Comparison of ENCODE assay signal across 8 cellular contexts in genomic region chr3:185316740-185317407, GRCh38. TPM values are rescaled to one million over a fixed set of nuclear protein-coding genes. Genes with fewer than 3 reads are reported as not detected.
DNase-seq lines count a peak whose midpoint lies in the region; TF ChIP-seq lines count a peak whose summit lies in the region.

No MANE protein-coding gene starts in this region.

- peak overlapping the region; percentile 91 for H3K4me2 ChIP-seq in KMS-11

- 36 to 42% (median 39%) methylated on average over 6 of the region's 6 CpGs for WGBS in adrenal gland, 4 donors
- WGBS in testis, 2 donors = 52 to 60% methylated on average over 6 of the region's 6 CpGs

- DNase-seq in adrenal gland = peak in 2 of 7 donors; percentile 26 to 33
- DNase-seq in iris pigment epithelial cell (ENCODE audit: low read depth) = peak; percentile 86
- DNase-seq in testis = no peak
- DNase-seq in G401 (ENCODE audit: low spot score) = no peak
- no peak for DNase-seq in activated gamma-delta T cell treated with Interleukin-2 at 50 U/mL for 16 hours
- DNase-seq in NK-92 (lab: John Stamatoyannopoulos, UW; ENCODE audit: unreplicated experiment) = no peak
- DNase-seq in COR-L47 (lab: John Stamatoyannopoulos, UW) = no peak

- no peaks in the 10 kb centered on the region for H3K9me3 ChIP-seq in adrenal gland (replicated peaks in 1 of 3)
- no peaks in the 10 kb centered on the region for H3K9me3 ChIP-seq in testis

- TF ChIP-seq CTCF in KMS-11 (conservative IDR thresholded peaks at IDR 0.05; ENCODE audit: low read depth, low read length) (no peak), adrenal gland (IDR thresholded peaks at IDR 0.05) (no peak), testis (IDR thresholded peaks at IDR 0.05) (no peak)

- TF ChIP-seq POLR2A in adrenal gland (IDR thresholded peaks at IDR 0.05) = peak in 1 of 2 donors; percentile 18
- no peak for TF ChIP-seq POLR2A in testis (IDR thresholded peaks at IDR 0.05)

- H3K4me3 ChIP-seq in KMS-11 (IDR thresholded peaks at IDR 0.05; ENCODE audit: insufficient read depth, low read depth, low read length) = peak overlapping the region; percentile 80
- peak overlapping the region in 1 of 4 donors; percentile 33 for H3K4me3 ChIP-seq in adrenal gland
- H3K4me3 ChIP-seq in testis = no peak overlapping the region

- intact Hi-C loops in adrenal gland (cut with DNase I) (no loop called here), testis (cut with DNase I; ENCODE audit: low total_unique reads) (no loop called here)

- no peaks in the 10 kb centered on the region for H4K20me1 ChIP-seq in KMS-11 (ENCODE audit: insufficient read depth)

- peaks cover 41% of the 10 kb centered on the region for H3K4me1 ChIP-seq in KMS-11 (ENCODE audit: low read depth, poor library complexity, severe bottlenecking)
- peaks cover 21 to 32% of the 10 kb centered on the region in 2 donors for H3K4me1 ChIP-seq in adrenal gland (replicated peaks in 1 of 2)
- peaks cover 8% of the 10 kb centered on the region for H3K4me1 ChIP-seq in testis

- H3K27me3 ChIP-seq in KMS-11 (ENCODE audit: insufficient read depth, low read depth) (no peaks in the 10 kb centered on the region), adrenal gland (no peaks in the 10 kb centered on the region), testis (no peaks in the 10 kb centered on the region)

- peak overlapping the region; percentile 77 for H3K27ac ChIP-seq in KMS-11
- H3K27ac ChIP-seq in adrenal gland = peak overlapping the region; percentile 65 to 90 (median 68)
- H3K27ac ChIP-seq in testis = peak overlapping the region; percentile 63 to 76

- H3K9ac ChIP-seq in KMS-11 = peak overlapping the region; percentile 50; the same call in 1 of the 2 replicates

- in situ Hi-C loops in G401 (cut with HindIII; ENCODE audit: low sequenced_read_pairs) = no loop called here

- no peaks in the 10 kb centered on the region for H3K79me2 ChIP-seq in KMS-11 (ENCODE audit: insufficient read depth, low read depth)

- H3K36me3 ChIP-seq in KMS-11 (ENCODE audit: insufficient read depth) = no peaks in the 10 kb centered on the region
- no peaks in the 10 kb centered on the region for H3K36me3 ChIP-seq in adrenal gland (replicated peaks in 1 of 2)
- H3K36me3 ChIP-seq in testis (ENCODE audit: low read depth, missing control alignments) = no peaks in the 10 kb centered on the region

- peak overlapping the region; percentile 69 for H2AFZ ChIP-seq in KMS-11 (ENCODE audit: low read depth)

RNA-seq across cellular contexts. Expression of gene MAP3K13, which starts 46.1 kb away (rescaled TPM):
- total RNA-seq in adrenal gland (10 to 100 TPM; 34.4 to 66.0 (median 50.9) TPM), testis (10 to 100 TPM; 43.7 to 66.5 TPM)
- polyA plus RNA-seq in adrenal gland (10 to 100 TPM; 30.1 to 46.8 (median 45.4) TPM), testis (ENCODE audit: insufficient read depth, low read depth, low replicate concordance) (37.1 TPM)
- total RNA-seq in G401 (2014; rRNA removed; shearing (Covaris generic)) = 2.0 and 4.4 TPM in 2 replicates
